Comparison of ENCODE assay signal across 8 cellular contexts in the genomic region with DNA sequence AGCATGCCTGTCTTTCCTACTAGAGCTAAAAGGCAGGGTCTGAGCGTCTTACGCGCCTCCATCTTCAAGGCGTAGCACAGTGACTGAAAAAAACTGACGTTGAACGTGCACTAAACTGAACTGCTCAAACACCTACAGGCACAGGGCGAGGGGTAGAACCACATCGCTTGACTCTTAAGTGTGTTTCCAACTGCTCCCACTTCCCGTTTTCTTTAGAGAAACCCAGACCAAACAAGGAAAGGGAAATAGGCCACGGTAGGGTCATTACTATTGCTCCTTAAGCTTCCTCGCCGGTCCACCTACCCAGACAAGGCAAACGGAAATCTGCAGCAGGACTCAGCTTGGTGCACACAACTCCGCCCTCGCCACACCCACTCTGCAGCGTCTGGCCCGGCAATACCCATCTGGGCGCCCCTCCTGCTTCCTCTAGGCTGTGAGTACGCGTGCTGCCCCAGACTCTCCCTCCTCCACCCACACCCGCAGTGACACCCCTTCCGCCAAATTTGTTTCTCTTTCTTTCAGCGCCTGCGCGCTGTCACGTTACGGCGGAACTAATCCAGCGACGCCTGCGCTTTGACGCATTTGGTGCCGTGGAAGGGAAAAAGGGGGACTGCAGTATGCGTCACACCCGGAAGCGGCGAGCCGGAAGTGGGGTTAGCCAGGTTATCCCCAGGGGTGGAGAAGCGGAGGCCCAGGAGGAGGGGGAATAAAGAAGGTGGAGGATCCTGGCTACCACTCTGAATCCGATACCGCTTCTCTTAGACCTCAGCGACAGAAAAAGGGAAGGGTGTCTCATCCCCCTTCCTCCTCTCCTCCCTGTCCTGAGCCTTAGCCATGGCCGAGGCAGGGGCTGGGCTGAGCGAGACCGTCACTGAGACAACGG. TPM values are rescaled to one million over a fixed set of nuclear protein-coding genes. Genes with fewer than 3 reads are reported as not detected.
DNase-seq lines count a peak whose midpoint lies in the region; ATAC-seq and TF ChIP-seq lines count a peak whose summit lies in the region.

A gene with protein sequence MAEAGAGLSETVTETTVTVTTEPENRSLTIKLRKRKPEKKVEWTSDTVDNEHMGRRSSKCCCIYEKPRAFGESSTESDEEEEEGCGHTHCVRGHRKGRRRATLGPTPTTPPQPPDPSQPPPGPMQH (plus strand): TSS at position 622 of the 883 bp plus-strand sequence. CDS start 213 bp downstream, at position 835.

- H3K79me2 ChIP-seq in SU-DHL-6 (ENCODE audit: insufficient read depth, low read length), result peaks cover 31% of the 10 kb centered on the region
- H3K79me2 ChIP-seq in osteoblast (ENCODE audit: insufficient read depth, low read length), result peaks cover 31% of the 10 kb centered on the region

- H4K20me1 ChIP-seq in SU-DHL-6 (ENCODE audit: low read depth, low read length) (no peaks in the 10 kb centered on the region), osteoblast (ENCODE audit: insufficient read depth, low read length) (no peaks in the 10 kb centered on the region)

- H3K36me3 ChIP-seq in SU-DHL-6 (ENCODE audit: low read length) (peaks cover 18% of the 10 kb centered on the region; the same call in 1 of the 2 replicates), osteoblast (ENCODE audit: insufficient read depth, low read length) (peaks cover 18% of the 10 kb centered on the region), thoracic aorta (peaks cover 19% of the 10 kb centered on the region)

- H3K36me3 Mint-ChIP-seq in activated naive CD8-positive, alpha-beta T cell treated with anti-CD3 and anti-CD28 coated beads, Interleukin-2, amount 10 ng/mL, durations not matched to agents 7 days and 5 days, result peaks cover 38% of the 10 kb centered on the region
- peaks cover 11% of the 10 kb centered on the region for H3K36me3 Mint-ChIP-seq in glutamatergic neuron (ENCODE audit: unreplicated experiment)

- H3K4me3 Mint-ChIP-seq in activated naive CD8-positive, alpha-beta T cell treated with anti-CD3 and anti-CD28 coated beads, Interleukin-2, amount 10 ng/mL, durations not matched to agents 7 days and 5 days, result peak within 1 kb of the TSS; percentile 97
- peak within 1 kb of the TSS; percentile 93 for H3K4me3 Mint-ChIP-seq in glutamatergic neuron (ENCODE audit: unreplicated experiment)

- peaks cover 43% of the 10 kb centered on the region for H3K4me1 Mint-ChIP-seq in activated naive CD8-positive, alpha-beta T cell treated with anti-CD3 and anti-CD28 coated beads, Interleukin-2, amount 10 ng/mL, durations not matched to agents 7 days and 5 days
- peaks cover 20% of the 10 kb centered on the region for H3K4me1 Mint-ChIP-seq in glutamatergic neuron (ENCODE audit: low read depth, unreplicated experiment)

- H3K9me2 ChIP-seq in SU-DHL-6 (replicated peaks; ENCODE audit: insufficient read depth, low read length), result no peaks in the 10 kb centered on the region

- no peak for TF ChIP-seq CTCF in SU-DHL-6 (IDR thresholded peaks at IDR 0.05; ENCODE audit: insufficient read depth, low read length, poor library complexity, severe bottlenecking)
- TF ChIP-seq CTCF in glutamatergic neuron (IDR thresholded peaks at IDR 0.05; ENCODE audit: partially characterized antibody, unreplicated experiment), result no peak
- no peak for TF ChIP-seq CTCF in osteoblast (IDR thresholded peaks at IDR 0.05; ENCODE audit: extremely low read depth, low read depth, low read length)
- TF ChIP-seq CTCF in thoracic aorta (IDR thresholded peaks at IDR 0.05), result no peak

- H3K9me3 ChIP-seq in SU-DHL-6 (ENCODE audit: insufficient read depth, low read length) (no peaks in the 10 kb centered on the region), osteoblast (ENCODE audit: low read depth, low read length) (no peaks in the 10 kb centered on the region), thoracic aorta (no peaks in the 10 kb centered on the region)

- H3F3A ChIP-seq in SU-DHL-6 (ENCODE audit: insufficient read depth), result peaks cover 29% of the 10 kb centered on the region

- H3K27ac Mint-ChIP-seq in activated naive CD8-positive, alpha-beta T cell treated with anti-CD3 and anti-CD28 coated beads, Interleukin-2, amount 10 ng/mL, durations not matched to agents 7 days and 5 days, result peak within 1 kb of the TSS; percentile 97
- peak within 1 kb of the TSS; percentile 98 for H3K27ac Mint-ChIP-seq in glutamatergic neuron (ENCODE audit: unreplicated experiment)

- H3K9ac ChIP-seq in SU-DHL-6 (ENCODE audit: low read length), result peak within 1 kb of the TSS; percentile 68

- TF ChIP-seq POLR2A in GM10847 (IDR thresholded peaks at IDR 0.05; ENCODE audit: extremely low read depth, insufficient read length), result peak; percentile 80

- H3K27me3 ChIP-seq in SU-DHL-6 (ENCODE audit: low read length), result no peaks in the 10 kb centered on the region
- peaks cover 16% of the 10 kb centered on the region for H3K27me3 ChIP-seq in osteoblast (ENCODE audit: insufficient read depth, low read length)
- no peaks in the 10 kb centered on the region for H3K27me3 ChIP-seq in thoracic aorta (replicated peaks; ENCODE audit: insufficient read depth)

- H3K4me1 ChIP-seq in osteoblast (ENCODE audit: insufficient read depth, low read length), result peaks cover 27% of the 10 kb centered on the region
- peaks cover 8 to 32% of the 10 kb centered on the region in 2 donors for H3K4me1 ChIP-seq in thoracic aorta (ENCODE audit: control insufficient read depth in 1 of 2, low read depth in 2 of 2)

- peak within 1 kb of the TSS; percentile 85 for H2AFZ ChIP-seq in SU-DHL-6 (ENCODE audit: low read depth, low read length, severe bottlenecking)
- H2AFZ ChIP-seq in osteoblast (ENCODE audit: low read length), result peak within 1 kb of the TSS; percentile 97

- H3K27ac ChIP-seq in SU-DHL-6 (ENCODE audit: low read depth, low read length) (peak within 1 kb of the TSS; percentile 77), osteoblast (ENCODE audit: low read depth, low read length) (peak within 1 kb of the TSS; percentile 98), thoracic aorta (peak within 1 kb of the TSS; percentile 84 to 89)

- ATAC-seq in HG02678 (IDR thresholded peaks at IDR 0.05; ENCODE audit: unreplicated experiment) (peak; percentile 95), thoracic aorta (ENCODE audit: insufficient number of reproducible peaks, low FRiP score, low read depth) (peak; percentile 95)
- ATAC-seq in activated naive CD8-positive, alpha-beta T cell treated with anti-CD3 and anti-CD28 coated beads, Interleukin-2, amount 10 ng/mL, durations not matched to agents 7 days and 5 days (ENCODE audit: low read depth), result peak; percentile 96

- H3K4me2 ChIP-seq in SU-DHL-6 (ENCODE audit: low read depth, low read length, poor library complexity, severe bottlenecking) (peak within 1 kb of the TSS; percentile 90), osteoblast (ENCODE audit: insufficient read depth, low read length) (peak within 1 kb of the TSS; percentile 91)

- H3K27me3 Mint-ChIP-seq in activated naive CD8-positive, alpha-beta T cell treated with anti-CD3 and anti-CD28 coated beads, Interleukin-2, amount 10 ng/mL, durations not matched to agents 7 days and 5 days, result peaks cover 11% of the 10 kb centered on the region
- peaks cover 13% of the 10 kb centered on the region for H3K27me3 Mint-ChIP-seq in glutamatergic neuron (ENCODE audit: unreplicated experiment)

- DNase-seq in NCI-H128 (lab: John Stamatoyannopoulos, UW; ENCODE audit: unreplicated experiment) (peak; percentile 95), glutamatergic neuron (peak; percentile 94), osteoblast (ENCODE audit: insufficient read length, low spot score, missing footprints) (peak; percentile 97), thoracic aorta (ENCODE audit: low spot score) (peak; percentile 98)
- peak; percentile 95 for DNase-seq in activated naive CD8-positive, alpha-beta T cell treated with anti-CD3 and anti-CD28 coated beads, Interleukin-2, amount 10 ng/mL, durations not matched to agents 7 days and 5 days

- H3K9me3 Mint-ChIP-seq in activated naive CD8-positive, alpha-beta T cell treated with anti-CD3 and anti-CD28 coated beads, Interleukin-2, amount 10 ng/mL, durations not matched to agents 7 days and 5 days, result no peaks in the 10 kb centered on the region
- H3K9me3 Mint-ChIP-seq in glutamatergic neuron (ENCODE audit: unreplicated experiment), result peaks cover 12% of the 10 kb centered on the region

- H3K4me3 ChIP-seq in SU-DHL-6 (ENCODE audit: insufficient read depth, low read length, poor library complexity, severe bottlenecking), result peak within 1 kb of the TSS; percentile 88
- peak within 1 kb of the TSS; percentile 97 for H3K4me3 ChIP-seq in osteoblast (ENCODE audit: insufficient read depth, low read length)
- H3K4me3 ChIP-seq in thoracic aorta, result peak within 1 kb of the TSS; percentile 83

- POLR2A ChIA-PET in activated naive CD8-positive, alpha-beta T cell treated with anti-CD3 and anti-CD28 coated beads, Interleukin-2, amount 10 ng/mL, durations not matched to agents 7 days and 5 days (lab: Charles Lee), result interaction anchor here (0.6 to 1.7 kb wide), 7 partner anchors 8 to 317 kb away, joined by 3 to 12 read pairs (median 5); a partner anchor contains a TSS

RNA-seq across cellular contexts. Expression of the gene that starts here (rescaled TPM):
- total RNA-seq in activated naive CD8-positive, alpha-beta T cell treated with anti-CD3 and anti-CD28 coated beads, Interleukin-2, amount 10 ng/mL, durations not matched to agents 7 days and 5 days, result 10 to 100 TPM; 52.5 to 53.8 TPM
- total RNA-seq in glutamatergic neuron (ENCODE audit: unreplicated experiment) (52.3 TPM), osteoblast (35.1 TPM in 2 replicates), thoracic aorta (10 to 100 TPM; 25.2 to 45.5 TPM)

Comparison
In these comparisons a context has a peak if more than half of its experiments do, and no peak if none do; other contexts are left out.
1. Peak in every context shown above with its lines: DNase-seq, ATAC-seq, H3K4me3 ChIP-seq and H3K27ac ChIP-seq.